In the genomic region with DNA sequence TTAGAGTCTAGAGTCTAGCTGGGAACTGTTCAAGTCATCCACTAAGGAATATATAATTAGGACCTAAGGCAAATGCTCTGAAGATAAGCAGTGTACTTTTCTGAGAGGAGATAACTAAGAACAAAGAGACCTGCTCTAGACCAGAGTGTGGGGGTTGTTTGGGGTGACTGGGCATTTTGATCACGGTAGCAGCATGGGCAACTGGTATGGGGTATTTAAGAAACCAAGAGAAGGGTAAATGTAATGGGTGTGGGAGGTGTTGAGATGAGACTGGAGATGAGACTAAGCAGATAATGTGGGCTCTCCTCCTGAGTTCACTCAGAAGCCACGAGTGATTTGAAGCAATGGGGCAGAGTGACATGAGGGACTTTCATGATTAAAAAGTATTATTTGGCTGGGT, we compare ENCODE assay signal across 16 cellular contexts.
DNase-seq lines count a peak whose midpoint lies in the region; ATAC-seq lines count a peak whose summit lies in the region.
"Had no signal": no experiment of that assay in that cellular context is flagged by ENCODE, and none has a peak within 500 bp of the region (broad histone marks: within the 10 kb centered on the region; RNA-seq: fewer than 3 reads in every experiment).

No MANE protein-coding gene starts in this region.

- peaks cover 3% of the 10 kb centered on the region for H3K4me1 ChIP-seq in mesodermal cell (ENCODE audit: control insufficient read depth, insufficient read depth, low read length, poor library complexity, severe bottlenecking)

- no peak overlapping the region for H3K4me3 Mint-ChIP-seq in activated CD4-positive, alpha-beta T cell treated with anti-CD3 and anti-CD28 coated beads for 36 hours
- H3K4me3 Mint-ChIP-seq: CD14-positive monocyte; CD8-positive, alpha-beta T cell; GM23338 had no signal

- intact Hi-C loops in activated CD4-positive, alpha-beta T cell treated with anti-CD3 and anti-CD28 coated beads for 36 hours (cut with DNase I, micrococcal nuclease) = no loop called here

- ATAC-seq in activated CD4-positive, alpha-beta T cell treated with anti-CD3 and anti-CD28 coated beads for 36 hours = no peak
- ATAC-seq in HG02852 (IDR thresholded peaks at IDR 0.05; ENCODE audit: unreplicated experiment) = no peak
- ATAC-seq: CD8-positive, alpha-beta T cell; GM23338 had no signal

- H3K27me3 Mint-ChIP-seq in activated CD4-positive, alpha-beta T cell treated with anti-CD3 and anti-CD28 coated beads for 36 hours = no peaks in the 10 kb centered on the region

- H3K4me1 Mint-ChIP-seq in activated CD4-positive, alpha-beta T cell treated with anti-CD3 and anti-CD28 coated beads for 36 hours = peaks cover 2% of the 10 kb centered on the region
- H3K4me1 Mint-ChIP-seq: CD14-positive monocyte, GM23338 had no signal

- peak overlapping the region; percentile 65 for H3K27ac ChIP-seq in mesodermal cell (ENCODE audit: low read depth, low read length, severe bottlenecking)
- H3K27ac ChIP-seq: 22Rv1 had no signal

- no peaks in the 10 kb centered on the region for H3K36me3 ChIP-seq in mesodermal cell (ENCODE audit: control insufficient read depth, insufficient read depth, low read length)

- H3K36me3 Mint-ChIP-seq in activated CD4-positive, alpha-beta T cell treated with anti-CD3 and anti-CD28 coated beads for 36 hours (ENCODE audit: low read depth) = no peaks in the 10 kb centered on the region
- H3K36me3 Mint-ChIP-seq: CD14-positive monocyte; CD8-positive, alpha-beta T cell had no signal

- 82 to 92% methylated on average over 2 of the region's 2 CpGs for WGBS in mesodermal cell (ENCODE audit: insufficient coverage in 2 of 2), 2 experiments

- no peaks in the 10 kb centered on the region for H3K9me3 ChIP-seq in mesodermal cell (ENCODE audit: control insufficient read depth, low read length)

- H3K4me3 ChIP-seq in mesodermal cell (ENCODE audit: extremely low read depth, insufficient read depth, low read length, poor library complexity, severe bottlenecking) = no peak overlapping the region
- H3K4me3 ChIP-seq: GM23338 had no signal

- H3K27ac Mint-ChIP-seq in activated CD4-positive, alpha-beta T cell treated with anti-CD3 and anti-CD28 coated beads for 36 hours = no peak overlapping the region
- H3K27ac Mint-ChIP-seq: CD14-positive monocyte; CD8-positive, alpha-beta T cell; GM23338 had no signal

- no peaks in the 10 kb centered on the region for H3K9me3 Mint-ChIP-seq in activated CD4-positive, alpha-beta T cell treated with anti-CD3 and anti-CD28 coated beads for 36 hours (ENCODE audit: low read depth)
- H3K9me3 Mint-ChIP-seq: CD8-positive, alpha-beta T cell; GM23338 had no signal

- CTCF ChIA-PET in activated CD4-positive, alpha-beta T cell treated with anti-CD3 and anti-CD28 coated beads for 36 hours (lab: Charles Lee) = no interaction called here

- POLR2A ChIA-PET in activated CD4-positive, alpha-beta T cell treated with anti-CD3 and anti-CD28 coated beads for 36 hours (lab: Charles Lee) = no interaction called here

- peak; percentile 18 for DNase-seq in activated CD4-positive, alpha-beta T cell treated with anti-CD3 and anti-CD28 coated beads for 48 hours
- DNase-seq in activated CD4-positive, alpha-beta T cell treated with anti-CD3 and anti-CD28 coated beads for 36 hours = no peak
- peak; percentile 13 for DNase-seq in stimulated activated CD4-positive, alpha-beta T cell treated with anti-CD3 and anti-CD28 coated beads, Interleukin-15, amount 100 ng/mL, for 24 hours
- DNase-seq in stimulated activated CD4-positive, alpha-beta T cell treated with anti-CD3 and anti-CD28 coated beads, Interleukin-2, amount 100 ng/mL, for 24 hours = no peak
- no peak for DNase-seq in NCI-H345 treated with DMSO at 0.1 percent for 48 hours (lab: John Stamatoyannopoulos, UW; ENCODE audit: unreplicated experiment)
- DNase-seq: CD8-positive, alpha-beta T cell; COR-L47; DMS153; DMS79 treated with DMSO at 0.1 percent for 48 hours; EL; H7 had no signal

Comparison
In these comparisons a context has a peak if more than half of its experiments do, and no peak if none do; other contexts are left out.
1. DNase-seq: peak in activated CD4-positive, alpha-beta T cell treated with anti-CD3 and anti-CD28 coated beads for 48 hours (single experiment) and stimulated activated CD4-positive, alpha-beta T cell treated with anti-CD3 and anti-CD28 coated beads, Interleukin-15, amount 100 ng/mL, for 24 hours (single experiment); none in activated CD4-positive, alpha-beta T cell treated with anti-CD3 and anti-CD28 coated beads for 36 hours (single experiment), stimulated activated CD4-positive, alpha-beta T cell treated with anti-CD3 and anti-CD28 coated beads, Interleukin-2, amount 100 ng/mL, for 24 hours (0 of 2) and NCI-H345 treated with DMSO at 0.1 percent for 48 hours (single experiment).